ENCODE assay signal across 9 cellular contexts in genomic region chr20:25148982-25149846, GRCh38. TPM values are rescaled to one million over a fixed set of nuclear protein-coding genes. Genes with fewer than 3 reads are reported as not detected.
DNase-seq lines count a peak whose midpoint lies in the region; ATAC-seq and TF ChIP-seq lines count a peak whose summit lies in the region.
"Had no signal": no experiment of that assay in that cellular context is flagged by ENCODE, and none has a peak within 500 bp of the region (broad histone marks: within the 10 kb centered on the region; RNA-seq: fewer than 3 reads in every experiment).

No MANE protein-coding gene starts in this region.

- peak overlapping the region in 3 of 6 donors; percentile 31 to 87 (median 47) for H3K27ac Mint-ChIP-seq in naive B cell

- TF ChIP-seq CTCF in left ventricle myocardium inferior (IDR thresholded peaks at IDR 0.05; ENCODE audit: borderline replicate concordance) (no peak), colonic mucosa (IDR thresholded peaks at IDR 0.05) (no peak)

- peak overlapping the region; percentile 80 to 95 (median 90) for H3K4me3 Mint-ChIP-seq in naive B cell

- H3K9me3 Mint-ChIP-seq in naive B cell: peaks cover 0 to 3% (median 0%) of the 10 kb centered on the region in 7 donors

- H3K27me3 Mint-ChIP-seq in naive B cell: peaks cover 18 to 55% (median 44%) of the 10 kb centered on the region in 3 donors

- H3K4me1 Mint-ChIP-seq in naive B cell: peaks cover 6 to 13% (median 8%) of the 10 kb centered on the region in 3 donors

- ATAC-seq in Right ventricle myocardium inferior (no peak), naive B cell (ENCODE audit: low read depth in 2 of 2) (no peak), aorta (ENCODE audit: low FRiP score) (peak; percentile 6), esophagus mucosa (no peak)

- DNase-seq in left ventricle myocardium inferior (no peak), Right ventricle myocardium inferior (ENCODE audit: missing footprints) (no peak), colonic mucosa (no peak), naive B cell (no peak), aorta (no peak), DMS153 treated with DMSO at 0.1 percent for 48 hours (lab: John Stamatoyannopoulos, UW; ENCODE audit: unreplicated experiment) (no peak)
- no peak for DNase-seq in central memory CD4-positive, alpha-beta T cell
- DNase-seq: Karpas-422 had no signal

- H3K9ac ChIP-seq in colonic mucosa (ENCODE audit: low read depth in 2 of 2, low read length in 2 of 2): no peak overlapping the region

- no peaks in the 10 kb centered on the region for H3K36me3 ChIP-seq in left ventricle myocardium inferior
- H3K36me3 ChIP-seq in colonic mucosa: no peaks in the 10 kb centered on the region
- no peaks in the 10 kb centered on the region for H3K36me3 ChIP-seq in aorta (ENCODE audit: control insufficient read depth in 1 of 2, insufficient read depth in 2 of 2, low read length in 1 of 2)

- H3K4me1 ChIP-seq in left ventricle myocardium inferior (peaks cover 11% of the 10 kb centered on the region), colonic mucosa (peaks cover 4% of the 10 kb centered on the region), aorta (ENCODE audit: control insufficient read depth in 1 of 2, insufficient read depth in 2 of 2, low read length in 2 of 2) (no peaks in the 10 kb centered on the region)

- WGBS in aorta, 2 donors: 76 to 77% methylated on average over 17 of the region's 17 CpGs

- H3K27ac ChIP-seq in left ventricle myocardium inferior (replicated peaks): no peak overlapping the region
- no peak overlapping the region for H3K27ac ChIP-seq in colonic mucosa
- no peak overlapping the region for H3K27ac ChIP-seq in aorta (ENCODE audit: low read depth in 1 of 2, low read length in 2 of 2)

- H3K9me3 ChIP-seq in left ventricle myocardium inferior (replicated peaks) (no peaks in the 10 kb centered on the region), colonic mucosa (no peaks in the 10 kb centered on the region), aorta (ENCODE audit: control insufficient read depth, low read length) (no peaks in the 10 kb centered on the region)

- peaks cover 0 to 8% of the 10 kb centered on the region in 2 donors for H3K36me3 Mint-ChIP-seq in naive B cell

- H3K27me3 ChIP-seq in left ventricle myocardium inferior (ENCODE audit: low read depth) (peaks cover 63% of the 10 kb centered on the region), colonic mucosa (peaks cover 6% of the 10 kb centered on the region), aorta (ENCODE audit: control insufficient read depth in 1 of 2, insufficient read depth in 2 of 2, low read length in 1 of 2) (no peaks in the 10 kb centered on the region)

- peak overlapping the region; percentile 59 for H3K4me3 ChIP-seq in left ventricle myocardium inferior
- H3K4me3 ChIP-seq in colonic mucosa: peak overlapping the region; percentile 31
- no peak overlapping the region for H3K4me3 ChIP-seq in aorta (ENCODE audit: low read length in 2 of 2)

- intact Hi-C loops in left ventricle myocardium inferior (cut with micrococcal nuclease) (no loop called here), Right ventricle myocardium inferior (cut with DNase I) (no loop called here), colonic mucosa (cut with DNase I) (no loop called here), aorta (cut with DNase I) (no loop called here)

RNA-seq across cellular contexts. Expression of gene ENTPD6, which starts 46.3 kb away (rescaled TPM):
- total RNA-seq in left ventricle myocardium inferior (106 TPM), Right ventricle myocardium inferior (132 TPM), colonic mucosa (100 to 1,000 TPM; 120 to 201 TPM), aorta (10 to 100 TPM; 68.8 to 69.8 TPM), esophagus mucosa (27.3 TPM)
- polyA plus RNA-seq in naive B cell (ENCODE audit: low read depth in 6 of 6) (10 to 100 TPM; 21.1 to 32.5 (median 24.4) TPM), aorta (100 to 1,000 TPM in 1 of 2 donors, 10 to 100 TPM in 1; 25.5 to 111 TPM)

Comparison
In these comparisons a context has a peak if more than half of its experiments do, and no peak if none do; other contexts are left out.
1. H3K4me3 ChIP-seq: peak in left ventricle myocardium inferior (single experiment) and colonic mucosa (single experiment); none in aorta (0 of 2).